28 cellular contexts compared by ENCODE assay signal in the genomic region with DNA sequence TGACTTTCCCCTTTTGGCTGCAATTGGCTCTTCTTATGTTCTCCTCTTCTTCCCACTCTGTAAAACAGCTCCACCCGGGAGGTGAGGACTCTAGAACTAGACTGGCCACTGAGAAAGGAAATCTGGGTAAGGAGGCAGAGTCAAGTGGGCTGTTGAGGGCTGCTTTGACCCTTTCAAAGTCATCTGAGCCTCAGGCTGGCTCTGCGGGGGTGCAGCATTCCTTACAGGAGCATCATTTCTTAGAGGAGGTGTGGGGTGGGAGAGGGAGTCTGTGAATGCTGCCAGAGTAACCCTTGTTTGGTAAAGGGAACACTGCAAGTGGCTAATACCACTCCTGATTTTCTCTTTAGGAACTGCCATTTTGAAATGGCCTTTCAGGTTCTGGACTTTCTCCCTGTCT.
"Had no signal": no experiment of that assay in that cellular context is flagged by ENCODE, and none has a peak within 500 bp of the region (broad histone marks: within the 10 kb centered on the region; RNA-seq: fewer than 3 reads in every experiment).

No MANE protein-coding gene starts in this region.

- H3K4me1 ChIP-seq: gastroesophageal sphincter, heart right ventricle had no signal

- H3K36me3 Mint-ChIP-seq: activated naive CD8-positive, alpha-beta T cell had no signal

- H3K36me3 ChIP-seq: brain microvascular endothelial cell, esophagus squamous epithelium, gastroesophageal sphincter, heart right ventricle had no signal

- H3K27ac Mint-ChIP-seq: activated B cell treated with CpG ODN at 0.5 μM for 24 hours; activated CD8-positive, alpha-beta T cell treated with anti-CD3 and anti-CD28 coated beads for 36 hours; activated naive CD8-positive, alpha-beta T cell; activated T-helper 17 cell treated with anti-CD3 and anti-CD28 coated beads, Interleukin-2, amount 50 U/mL, for 72 hours; effector memory CD8-positive, alpha-beta T cell had no signal

- H3K27ac ChIP-seq: brain microvascular endothelial cell, epithelial cell of prostate, esophagus squamous epithelium, gastroesophageal sphincter, heart right ventricle, VCaP had no signal

- H3K4me3 ChIP-seq: esophagus squamous epithelium, gastroesophageal sphincter, heart right ventricle had no signal

- H3K9me3 Mint-ChIP-seq: activated B cell treated with CpG ODN at 0.5 μM for 24 hours; activated T-cell treated with anti-CD3 and anti-CD28 coated beads, Interleukin-2, amount 50 U/mL, for 4 hours; activated T-helper 17 cell treated with anti-CD3 and anti-CD28 coated beads, Interleukin-2, amount 50 U/mL, for 72 hours had no signal

- H3K27me3 ChIP-seq: brain microvascular endothelial cell, esophagus squamous epithelium, gastroesophageal sphincter, heart right ventricle had no signal

- ATAC-seq: activated CD4-positive, CD25-positive, alpha-beta regulatory T cell treated with anti-CD3 and anti-CD28 coated beads, Interleukin-2, amount 50 U/mL, for 24 hours; activated CD8-positive, alpha-beta T cell treated with anti-CD3 and anti-CD28 coated beads for 36 hours; activated T-cell treated with anti-CD3 and anti-CD28 coated beads, Interleukin-2, amount 50 U/mL, for 4 hours; activated T-helper 17 cell treated with anti-CD3 and anti-CD28 coated beads, Interleukin-2, amount 50 U/mL, for 72 hours; effector memory CD8-positive, alpha-beta T cell; gastroesophageal sphincter; heart right ventricle had no signal

- H3K4me3 Mint-ChIP-seq: activated B cell treated with CpG ODN at 0.5 μM for 24 hours; activated CD8-positive, alpha-beta T cell treated with anti-CD3 and anti-CD28 coated beads for 36 hours; activated naive CD8-positive, alpha-beta T cell; activated T-cell treated with anti-CD3 and anti-CD28 coated beads, Interleukin-2, amount 50 U/mL, for 4 hours; activated T-helper 17 cell treated with anti-CD3 and anti-CD28 coated beads, Interleukin-2, amount 50 U/mL, for 72 hours; effector memory CD8-positive, alpha-beta T cell had no signal

- DNase-seq: activated B cell treated with CpG ODN at 0.5 μM for 24 hours; activated CD4-positive, alpha-beta T cell treated with anti-CD3 and anti-CD28 coated beads for 48 hours; activated CD4-positive, alpha-beta T cell treated with anti-CD3 and anti-CD28 coated beads, Interleukin-2, amount 50 U/mL, for 1 hour; activated CD4-positive, alpha-beta T cell treated with anti-CD3 and anti-CD28 coated beads, Interleukin-2, amount 50 U/mL, for 48 hours; activated CD8-positive, alpha-beta memory T cell treated with anti-CD3 and anti-CD28 coated beads for 24 hours; activated CD8-positive, alpha-beta T cell treated with anti-CD3 and anti-CD28 coated beads for 36 hours; activated effector memory CD4-positive, alpha-beta T cell treated with Interleukin-2 at 50 U/mL for 16 hours; activated gamma-delta T cell treated with Interleukin-2 at 50 U/mL for 16 hours; activated naive CD4-positive, alpha-beta T cell treated with anti-CD3 and anti-CD28 coated beads, Interleukin-2, amount 50 U/mL, for 16 hours; activated naive CD4-positive, alpha-beta T cell treated with Interleukin-2 at 50 U/mL for 16 hours; activated T-cell treated with anti-CD3 and anti-CD28 coated beads, Interleukin-2, amount 50 U/mL, for 4 hours; amniotic stem cell; anterior cingulate cortex; brain microvascular endothelial cell; caudate nucleus; cortex of kidney; dermis blood vessel endothelial cell; effector CD4-positive, alpha-beta T cell; effector memory CD8-positive, alpha-beta T cell; esophagus squamous epithelium; heart right ventricle; T-helper 2 cell had no signal

- H3K4me1 Mint-ChIP-seq: activated B cell treated with CpG ODN at 0.5 μM for 24 hours; activated T-helper 17 cell treated with anti-CD3 and anti-CD28 coated beads, Interleukin-2, amount 50 U/mL, for 72 hours had no signal

- H3K27me3 Mint-ChIP-seq: activated B cell treated with CpG ODN at 0.5 μM for 24 hours; activated CD8-positive, alpha-beta T cell treated with anti-CD3 and anti-CD28 coated beads for 36 hours; activated naive CD8-positive, alpha-beta T cell; effector memory CD8-positive, alpha-beta T cell had no signal
